14 cellular contexts compared by ENCODE assay signal in the genomic region with DNA sequence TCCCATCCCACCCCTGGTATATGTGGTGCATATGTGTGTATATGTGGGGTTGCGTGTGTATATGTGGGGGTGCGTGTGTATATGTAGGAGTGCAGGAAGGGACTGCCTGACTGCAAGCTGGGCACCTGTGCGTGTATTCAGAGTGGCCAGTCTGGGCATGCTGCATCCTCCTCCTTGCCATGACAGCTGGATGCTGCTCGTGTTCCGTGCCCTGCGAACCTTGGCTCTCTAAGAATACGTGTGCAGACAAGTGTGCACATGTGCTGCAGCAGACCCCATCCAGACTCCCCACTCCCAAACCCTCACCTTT.
DNase-seq lines count a peak whose midpoint lies in the region; ATAC-seq, FAIRE-seq and TF ChIP-seq lines count a peak whose summit lies in the region.
"Had no signal": no experiment of that assay in that cellular context is flagged by ENCODE, and none has a peak within 500 bp of the region (broad histone marks: within the 10 kb centered on the region; RNA-seq: fewer than 3 reads in every experiment).

No MANE protein-coding gene starts in this region.

- BruUV-seq in OCI-LY7 (replicated peaks; lab: Mats Ljungman, UMichigan) (no TSS peak), HepG2 (replicated peaks; lab: Mats Ljungman, UMichigan) (no TSS peak)

- H2AFZ ChIP-seq in OCI-LY7 (ENCODE audit: low read length) (no peak overlapping the region), HepG2 (ENCODE audit: low read length) (no peak overlapping the region)

- ATAC-seq in GM19035 (IDR thresholded peaks at IDR 0.05; ENCODE audit: unreplicated experiment) (peak; percentile 17), HG02588 (IDR thresholded peaks at IDR 0.05; ENCODE audit: unreplicated experiment) (peak; percentile 9), HepG2 (peak; percentile 12; the same call in 2 of the 3 replicates)
- ATAC-seq: activated CD8-positive, alpha-beta memory T cell treated with anti-CD3 and anti-CD28 coated beads, Interleukin-2, amount 10 ng/mL, durations not matched to agents 7 days and 5 days had no signal

- H3K9me3 ChIP-seq in OCI-LY7 (ENCODE audit: low read length) (no peaks in the 10 kb centered on the region), HepG2 (ENCODE audit: low read length) (no peaks in the 10 kb centered on the region)
- H3K9me3 ChIP-seq: thyroid gland had no signal

- WGBS in HepG2 (ENCODE audit: low lambda C conversion rate) = 5% methylated on average over 4 of the region's 7 CpGs

- H3K4me3 ChIP-seq in OCI-LY7 (ENCODE audit: low read depth, low read length, poor library complexity, severe bottlenecking) (no peak overlapping the region), HepG2 (replicated peaks in 1 of 3; ENCODE audit: insufficient read depth in 1 of 3, low read depth in 2 of 3, low read length in 3 of 3) (no peak overlapping the region)
- H3K4me3 ChIP-seq: thyroid gland had no signal

- no peak for TF ChIP-seq RAD21 in HepG2 (CRISPR knock-in tag; IDR thresholded peaks at IDR 0.05)

- no peaks in the 10 kb centered on the region for H4K20me1 ChIP-seq in OCI-LY7 (ENCODE audit: insufficient read depth, low read length)
- H4K20me1 ChIP-seq in HepG2 (ENCODE audit: insufficient read depth, low read length) = no peaks in the 10 kb centered on the region

- H3K9ac ChIP-seq in HepG2 (ENCODE audit: insufficient read depth, low read depth, low read length) = no peak overlapping the region

- in situ Hi-C loops in HepG2 (cut with HindIII; ENCODE audit: extremely low pct_ligation_motif_present, low pct_unique_long_range_greater_than_20kb) = no loop called here

- H3K27ac ChIP-seq in OCI-LY7 (ENCODE audit: low read depth, low read length, poor library complexity, severe bottlenecking) (no peak overlapping the region), HepG2 (ENCODE audit: extremely low read length, insufficient read depth, low read length) (no peak overlapping the region)
- H3K27ac ChIP-seq: thyroid gland had no signal

- intact Hi-C loops in OCI-LY7 (cut with micrococcal nuclease; ENCODE audit: unreplicated experiment) = loop anchor here (10.0 kb wide), 1 partner anchor 399 kb away; no protein-coding TSS in a partner anchor
- intact Hi-C loops in HepG2 (cut with micrococcal nuclease; ENCODE audit: unreplicated experiment) = loop anchor here (1.0 to 5.0 kb wide), 3 partner anchors 89 to 401 kb away; no protein-coding TSS in a partner anchor

- TF ChIP-seq EP300 in HepG2 (IDR thresholded peaks at IDR 0.05; ENCODE audit: low read depth in 2 of 2, low read length in 2 of 2) (no peak), HepG2 (CRISPR knock-in tag; IDR thresholded peaks at IDR 0.05; ENCODE audit: borderline replicate concordance) (no peak)

- H3K36me3 ChIP-seq in OCI-LY7 (ENCODE audit: insufficient read depth, low read length) (no peaks in the 10 kb centered on the region), HepG2 (replicated peaks in 1 of 2; ENCODE audit: control insufficient read depth in 1 of 2, insufficient read depth in 2 of 2, low read length in 2 of 2) (no peaks in the 10 kb centered on the region)
- H3K36me3 ChIP-seq: thyroid gland had no signal

- DNase-seq in OCI-LY7 (ENCODE audit: low spot score) = no peak
- no peak for DNase-seq in HepG2 (ENCODE audit: low spot score)
- DNase-seq in Ammon's horn (ENCODE audit: low spot score) = no peak
- no peak for DNase-seq in midbrain (lab: John Stamatoyannopoulos, UW)
- DNase-seq in activated CD4-positive, alpha-beta T cell treated with anti-CD3 and anti-CD28 coated beads for 1 hour = no peak
- DNase-seq: activated CD4-positive, CD25-positive, alpha-beta regulatory T cell treated with anti-CD3 and anti-CD28 coated beads, Interleukin-2, amount 50 U/mL, for 72 hours; activated effector memory CD4-positive, alpha-beta T cell treated with anti-CD3 and anti-CD28 coated beads, Interleukin-2, amount 50 U/mL, for 16 hours; GOT3; NK-92 treated with Interleukin-12 subunit alpha and Interleukin-12 subunit beta, amount 100 ng/mL, for 24 hours had no signal

- POLR2A ChIA-PET in OCI-LY7 (lab: Charles Lee) (no interaction called here), HepG2 (lab: Yijun Ruan, JAX) (no interaction called here)

- no peak overlapping the region for H3K4me2 ChIP-seq in OCI-LY7 (ENCODE audit: low read length)
- H3K4me2 ChIP-seq in HepG2 (ENCODE audit: low read depth, low read length) = no peak overlapping the region

- no peaks in the 10 kb centered on the region for H3K4me1 ChIP-seq in OCI-LY7 (ENCODE audit: insufficient read depth, low read length, poor library complexity, severe bottlenecking)
- H3K4me1 ChIP-seq in HepG2 (ENCODE audit: insufficient read depth, low read length) = no peaks in the 10 kb centered on the region
- H3K4me1 ChIP-seq: thyroid gland had no signal

- no peaks in the 10 kb centered on the region for H3K9me2 ChIP-seq in OCI-LY7 (ENCODE audit: insufficient read depth, low read length)

- no peak for TF ChIP-seq POLR2A in HepG2 (IDR thresholded peaks at IDR 0.05; ENCODE audit: insufficient read depth in 1 of 2, low read depth in 2 of 2, low read length in 2 of 2)

- H3K79me2 ChIP-seq in OCI-LY7 (ENCODE audit: insufficient read depth, low read depth, low read length) (no peaks in the 10 kb centered on the region), HepG2 (ENCODE audit: insufficient read depth, low read length) (no peaks in the 10 kb centered on the region)

- H3K27me3 ChIP-seq in HepG2 (ENCODE audit: control insufficient read depth in 1 of 2, insufficient read depth in 2 of 2, low read length in 2 of 2) = peaks cover 0 to 11% of the 10 kb centered on the region in 2 experiments; a peak in 1 of 5 replicates
- H3K27me3 ChIP-seq: thyroid gland had no signal

- 0 out of 2 replicates have a peak, but pooled peaks have one; percentile 10 for TF ChIP-seq CTCF in OCI-LY7 (conservative IDR thresholded peaks at IDR 0.05; ENCODE audit: low read length)
- no peak for TF ChIP-seq CTCF in HepG2 (CRISPR knock-in tag; IDR thresholded peaks at IDR 0.05)

- FAIRE-seq in HepG2 (lab: Jason Lieb, UNC) = no peak
- FAIRE-seq: endometrium had no signal

- CTCF ChIA-PET in OCI-LY7 (lab: Charles Lee; ENCODE audit: unreplicated experiment) = no interaction called here
- CTCF ChIA-PET in HepG2 (lab: Yijun Ruan, JAX; ENCODE audit: low intra/inter-chr PET ratio, low total read pairs) = no interaction called here

TF ChIP-seq in HepG2, 621 proteins besides CTCF, POLR2A, EP300 and RAD21:
- TF ChIP-seq HIVEP1 (CRISPR knock-in tag; IDR thresholded peaks at IDR 0.05) (no peak), EZH2 (conservative IDR thresholded peaks at IDR 0.05; ENCODE audit: low read depth, low read length) (0 out of 2 replicates have a peak, but pooled peaks have one; percentile 63), XRCC5 (optimal IDR thresholded peaks at IDR 0.05; ENCODE audit: low read length) (peak; percentile 1)
